ENCODE assay signal across 25 cellular contexts in genomic region chr7:130513447-130513846, GRCh38.
"Had no signal": no experiment of that assay in that cellular context is flagged by ENCODE, and none has a peak within 500 bp of the region (broad histone marks: within the 10 kb centered on the region; RNA-seq: fewer than 3 reads in every experiment).

No MANE protein-coding gene starts in this region.

- ATAC-seq: naive thymus-derived CD4-positive, alpha-beta T cell; natural killer cell treated with Interleukin-12 subunit alpha and Interleukin-12 subunit beta and Interleukin-15 and Interleukin-18, amount 100 ng/mL, for 72 hours; right cardiac atrium; sciatic nerve; stimulated activated naive B cell treated with anti-CD40 and anti-IgM and Interleukin-4, amounts not matched to agents 10 μg/mL and 1 μg/mL and 100 μg/mL, for 72 hours; stimulated activated naive CD8-positive, alpha-beta T cell treated with anti-CD3 and anti-CD28 coated beads, Interleukin-15, Interleukin-2, amounts not matched to agents 100 U/mL and 50 U/mL, for 24 hours; upper lobe of right lung had no signal

- H3K4me1 ChIP-seq: suprapubic skin, tibial artery, upper lobe of right lung had no signal

- H3K36me3 ChIP-seq: ovary, thoracic aorta had no signal

- H3K4me3 Mint-ChIP-seq: mesothelial cell of epicardium; naive thymus-derived CD4-positive, alpha-beta T cell; natural killer cell treated with Interleukin-12 subunit alpha and Interleukin-12 subunit beta and Interleukin-15 and Interleukin-18, amount 100 ng/mL, for 72 hours; stimulated activated naive B cell treated with anti-CD40 and anti-IgM and Interleukin-4, amounts not matched to agents 10 μg/mL and 1 μg/mL and 100 μg/mL, for 72 hours had no signal

- H3K9me3 ChIP-seq: left ventricle myocardium inferior, ovary, suprapubic skin, thoracic aorta, tibial artery, upper lobe of right lung had no signal

- H3K4me1 Mint-ChIP-seq: mesothelial cell of epicardium; naive thymus-derived CD4-positive, alpha-beta T cell; stimulated activated naive B cell treated with anti-CD40 and anti-IgM and Interleukin-4, amounts not matched to agents 10 μg/mL and 1 μg/mL and 100 μg/mL, for 72 hours had no signal

- H3K27ac Mint-ChIP-seq: mesothelial cell of epicardium; naive thymus-derived CD4-positive, alpha-beta T cell; natural killer cell treated with Interleukin-12 subunit alpha and Interleukin-12 subunit beta and Interleukin-15 and Interleukin-18, amount 100 ng/mL, for 72 hours; progenitor cell of endocrine pancreas; stimulated activated naive B cell treated with anti-CD40 and anti-IgM and Interleukin-4, amounts not matched to agents 10 μg/mL and 1 μg/mL and 100 μg/mL, for 72 hours had no signal

- H3K4me3 ChIP-seq: hepatocyte, left ventricle myocardium inferior, lung, ovary, skin epidermis, suprapubic skin, thoracic aorta, tibial artery, upper lobe of right lung had no signal

- H3K27me3 Mint-ChIP-seq: naive thymus-derived CD4-positive, alpha-beta T cell; natural killer cell treated with Interleukin-12 subunit alpha and Interleukin-12 subunit beta and Interleukin-15 and Interleukin-18, amount 100 ng/mL, for 72 hours; progenitor cell of endocrine pancreas; stimulated activated naive B cell treated with anti-CD40 and anti-IgM and Interleukin-4, amounts not matched to agents 10 μg/mL and 1 μg/mL and 100 μg/mL, for 72 hours had no signal

- DNase-seq: kidney glomerular epithelial cell; left ventricle myocardium inferior; mesendoderm; naive thymus-derived CD4-positive, alpha-beta T cell; ovary; retina; right cardiac atrium; stimulated activated CD4-positive, alpha-beta T cell treated with anti-CD3 and anti-CD28 coated beads, Interleukin-12 subunit alpha, Interleukin-12 subunit beta, amount 100 ng/mL, for 4 hours; stimulated activated CD4-positive, alpha-beta T cell treated with anti-CD3 and anti-CD28 coated beads, Interleukin-15, amount 100 ng/mL, for 24 hours; stimulated activated CD4-positive, alpha-beta T cell treated with anti-CD3 and anti-CD28 coated beads, Interleukin-2, amount 100 ng/mL, for 24 hours; stimulated activated CD4-positive, alpha-beta T cell treated with anti-CD3 and anti-CD28 coated beads, Interleukin-4, amount 100 ng/mL, for 1 hour; stimulated activated naive B cell treated with anti-CD40 and anti-IgM and Interleukin-4, amounts not matched to agents 10 μg/mL and 1 μg/mL and 100 μg/mL, for 72 hours; stimulated activated naive CD8-positive, alpha-beta T cell treated with anti-CD3 and anti-CD28 coated beads, Interleukin-15, Interleukin-2, amounts not matched to agents 100 U/mL and 50 U/mL, for 24 hours; tibial artery; trophoblast cell; upper lobe of right lung had no signal

- H3K9me3 Mint-ChIP-seq: mesothelial cell of epicardium; naive thymus-derived CD4-positive, alpha-beta T cell; natural killer cell treated with Interleukin-12 subunit alpha and Interleukin-12 subunit beta and Interleukin-15 and Interleukin-18, amount 100 ng/mL, for 72 hours; stimulated activated naive B cell treated with anti-CD40 and anti-IgM and Interleukin-4, amounts not matched to agents 10 μg/mL and 1 μg/mL and 100 μg/mL, for 72 hours had no signal
